Comparison of ENCODE assay signal across 8 cellular contexts in the genomic region with DNA sequence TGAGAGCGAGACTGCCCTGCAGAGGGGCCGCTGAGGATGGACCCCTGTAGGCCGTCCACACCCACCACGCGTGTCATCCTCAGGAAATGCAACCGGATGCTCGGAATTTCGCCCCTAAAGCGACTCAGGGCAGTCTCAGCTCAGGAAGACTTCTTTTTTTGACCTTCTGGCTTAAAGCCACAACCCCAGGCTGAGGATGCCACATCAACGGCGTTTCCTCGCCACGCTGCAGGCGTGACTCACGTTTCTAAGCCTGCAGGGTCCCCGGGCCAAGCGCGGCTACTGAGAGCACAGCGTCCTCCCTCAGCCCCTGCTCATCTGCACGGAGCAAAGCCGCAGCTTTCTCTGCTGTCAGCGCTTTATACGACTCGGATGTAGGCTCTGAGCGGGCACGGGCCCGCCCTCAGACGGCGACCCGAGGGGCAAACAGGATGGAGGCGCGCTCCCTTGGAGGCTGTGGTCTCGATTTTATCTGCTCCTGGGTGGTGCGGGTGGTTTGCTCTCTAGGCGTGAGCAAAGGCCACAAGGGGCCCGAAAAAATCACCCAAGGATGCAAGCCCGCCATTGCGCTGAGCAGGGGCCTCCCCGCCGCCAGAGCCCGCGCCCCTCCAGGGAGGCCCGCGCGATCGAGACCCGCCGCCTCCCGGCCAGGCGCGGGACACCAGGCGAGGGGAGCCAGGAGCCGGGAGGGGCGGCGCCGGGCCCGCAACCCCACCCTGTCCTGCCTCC. TPM values are rescaled to one million over a fixed set of nuclear protein-coding genes. Genes with fewer than 3 reads are reported as not detected.
DNase-seq lines count a peak whose midpoint lies in the region; ATAC-seq and TF ChIP-seq lines count a peak whose summit lies in the region.

No MANE protein-coding gene starts in this region.

- H3K36me3 ChIP-seq in naive thymus-derived CD4-positive, alpha-beta T cell (ENCODE audit: control insufficient read depth in 2 of 3, insufficient read depth in 3 of 3, low read length in 3 of 3), result no peaks in the 10 kb centered on the region

- H3K4me3 Mint-ChIP-seq in naive thymus-derived CD4-positive, alpha-beta T cell, result peak overlapping the region; percentile 78 to 89 (median 84)
- peak overlapping the region; percentile 83 to 95 for H3K4me3 Mint-ChIP-seq in stimulated activated naive B cell treated with anti-CD40 and anti-IgM and Interleukin-4, amounts not matched to agents 10 μg/mL and 1 μg/mL and 100 μg/mL, for 72 hours

- peaks cover 0 to 44% (median 0%) of the 10 kb centered on the region in 5 donors for H3K36me3 Mint-ChIP-seq in naive thymus-derived CD4-positive, alpha-beta T cell
- peaks cover 29 to 48% of the 10 kb centered on the region in 2 donors for H3K36me3 Mint-ChIP-seq in stimulated activated naive B cell treated with anti-CD40 and anti-IgM and Interleukin-4, amounts not matched to agents 10 μg/mL and 1 μg/mL and 100 μg/mL, for 72 hours

- H3K27me3 ChIP-seq in AG04450 (ENCODE audit: control insufficient read depth, insufficient read depth, low read length), result no peaks in the 10 kb centered on the region
- no peaks in the 10 kb centered on the region for H3K27me3 ChIP-seq in naive thymus-derived CD4-positive, alpha-beta T cell (ENCODE audit: control insufficient read depth in 2 of 2, insufficient read depth in 2 of 2, low read length in 2 of 2)

- peak overlapping the region; percentile 69 for H3K4me3 ChIP-seq in AG04450 (ENCODE audit: low read depth, low read length)
- H3K4me3 ChIP-seq in naive thymus-derived CD4-positive, alpha-beta T cell (ENCODE audit: low read length), result peak overlapping the region; percentile 59

- H3K4me1 Mint-ChIP-seq in naive thymus-derived CD4-positive, alpha-beta T cell, result peaks cover 23 to 59% (median 42%) of the 10 kb centered on the region in 7 donors
- H3K4me1 Mint-ChIP-seq in stimulated activated naive B cell treated with anti-CD40 and anti-IgM and Interleukin-4, amounts not matched to agents 10 μg/mL and 1 μg/mL and 100 μg/mL, for 72 hours, result peaks cover 33 to 63% of the 10 kb centered on the region in 2 donors

- peak; percentile 34; the same call in 1 of the 2 replicates for TF ChIP-seq CTCF in AG04450 (IDR thresholded peaks at IDR 0.05; ENCODE audit: low read depth, low read length)

- peaks cover 22 to 37% of the 10 kb centered on the region in 2 donors for H3K4me1 ChIP-seq in naive thymus-derived CD4-positive, alpha-beta T cell (ENCODE audit: control insufficient read depth in 2 of 2, insufficient read depth in 2 of 2, low read length in 2 of 2)

- CTCF ChIA-PET in AG04450 (lab: Charles Lee), result interaction anchor here (0.6 to 3.3 kb wide), 7 partner anchors 22 to 306 kb away, joined by 3 to 18 read pairs (median 4); no protein-coding TSS in a partner anchor
- CTCF ChIA-PET in naive thymus-derived CD4-positive, alpha-beta T cell (lab: Charles Lee), result interaction anchor here (0.7 to 1.4 kb wide), 4 partner anchors 9 to 108 kb away, joined by 3 to 9 read pairs (median 3); no protein-coding TSS in a partner anchor

- POLR2A ChIA-PET in AG04450 (lab: Yijun Ruan, JAX), result interaction anchor here (0.6 to 3.1 kb wide), 8 partner anchors 63 to 294 kb away, joined by 4 to 14 read pairs (median 4); a partner anchor contains a TSS
- POLR2A ChIA-PET in naive thymus-derived CD4-positive, alpha-beta T cell (lab: Charles Lee), result interaction anchor here (0.5 to 4.8 kb wide), 24 partner anchors 8 to 1596 kb away, joined by 3 to 50 read pairs (median 4); a partner anchor contains a TSS

- H3K9me3 ChIP-seq in AG04450 (ENCODE audit: control insufficient read depth, insufficient read depth, low read length), result no peaks in the 10 kb centered on the region
- no peaks in the 10 kb centered on the region for H3K9me3 ChIP-seq in naive thymus-derived CD4-positive, alpha-beta T cell (ENCODE audit: control insufficient read depth in 2 of 3, low read length in 3 of 3)

- H3K27me3 Mint-ChIP-seq in naive thymus-derived CD4-positive, alpha-beta T cell, result peaks cover 0 to 3% (median 0%) of the 10 kb centered on the region in 5 donors
- H3K27me3 Mint-ChIP-seq in stimulated activated naive B cell treated with anti-CD40 and anti-IgM and Interleukin-4, amounts not matched to agents 10 μg/mL and 1 μg/mL and 100 μg/mL, for 72 hours, result peaks cover 0 to 6% of the 10 kb centered on the region in 2 donors

- DNase-seq in AG04450 (ENCODE audit: low read depth, low spot score) (peak; percentile 33), activated T-cell treated with anti-CD3 and anti-CD28 coated beads for 48 hours (ENCODE audit: low read depth) (peak; percentile 79)
- DNase-seq in NK-92 treated with Interleukin-12 subunit alpha and Interleukin-12 subunit beta, amount 100 ng/mL, for 24 hours (lab: John Stamatoyannopoulos, UW), result peak; percentile 89
- peak; percentile 68 to 89 (median 84) for DNase-seq in naive thymus-derived CD4-positive, alpha-beta T cell
- DNase-seq in stimulated activated naive B cell treated with anti-CD40 and anti-IgM and Interleukin-4, amounts not matched to agents 10 μg/mL and 1 μg/mL and 100 μg/mL, for 72 hours, result peak; percentile 59

- H3K27ac ChIP-seq in AG04450 (ENCODE audit: low read depth, low read length), result peak overlapping the region; percentile 92
- H3K27ac ChIP-seq in naive thymus-derived CD4-positive, alpha-beta T cell (ENCODE audit: low read depth, low read length), result peak overlapping the region; percentile 78

- ATAC-seq in GM18867 (IDR thresholded peaks at IDR 0.05; ENCODE audit: unreplicated experiment) (peak; percentile 27), HG03095 (IDR thresholded peaks at IDR 0.05; ENCODE audit: unreplicated experiment) (peak; percentile 41), esophagus mucosa (peak; percentile 24)
- peak; percentile 51 for ATAC-seq in naive thymus-derived CD4-positive, alpha-beta T cell
- ATAC-seq in stimulated activated naive B cell treated with anti-CD40 and anti-IgM and Interleukin-4, amounts not matched to agents 10 μg/mL and 1 μg/mL and 100 μg/mL, for 72 hours (replicated peaks), result peak; percentile 25 to 45

- H3K27ac Mint-ChIP-seq in naive thymus-derived CD4-positive, alpha-beta T cell, result peak overlapping the region; percentile 83 to 96 (median 90)
- peak overlapping the region; percentile 95 for H3K27ac Mint-ChIP-seq in stimulated activated naive B cell treated with anti-CD40 and anti-IgM and Interleukin-4, amounts not matched to agents 10 μg/mL and 1 μg/mL and 100 μg/mL, for 72 hours

- intact Hi-C loops in naive thymus-derived CD4-positive, alpha-beta T cell (cut with micrococcal nuclease), result loop anchor here (1.0 to 5.0 kb wide), 12 partner anchors 11 to 1841 kb away; a partner anchor contains a TSS

- H3K9me3 Mint-ChIP-seq in naive thymus-derived CD4-positive, alpha-beta T cell, result peaks cover 0 to 6% (median 0%) of the 10 kb centered on the region in 11 donors
- H3K9me3 Mint-ChIP-seq in stimulated activated naive B cell treated with anti-CD40 and anti-IgM and Interleukin-4, amounts not matched to agents 10 μg/mL and 1 μg/mL and 100 μg/mL, for 72 hours, result peaks cover 4 to 5% of the 10 kb centered on the region in 2 donors

RNA-seq across cellular contexts. Expression of a gene that starts 0.7 kb away (rescaled TPM):
- 26.5 and 29.4 TPM in 2 replicates for polyA plus RNA-seq in AG04450 (2011; rRNA removed)
- 22.4 and 24.6 TPM in 2 replicates for polyA minus RNA-seq in AG04450 (2011; rRNA and poly(A)+ RNA removed)
- total RNA-seq in esophagus mucosa, result 53.5 TPM
- 10 to 100 TPM; 43.6 to 70.0 (median 46.5) TPM for total RNA-seq in naive thymus-derived CD4-positive, alpha-beta T cell
- 10 to 100 TPM; 22.2 to 33.2 TPM for polyA plus RNA-seq in naive thymus-derived CD4-positive, alpha-beta T cell

Comparison
In these comparisons a context has a peak if more than half of its experiments do, and no peak if none do; other contexts are left out.
1. Peak in every context shown above with its lines: DNase-seq, ATAC-seq, H3K4me3 ChIP-seq and H3K27ac ChIP-seq.
2. DNase-seq: peak in every context shown above with its lines; median percentile 89 in NK-92 treated with Interleukin-12 subunit alpha and Interleukin-12 subunit beta, amount 100 ng/mL, for 24 hours; 84 in naive thymus-derived CD4-positive, alpha-beta T cell; 79 in activated T-cell treated with anti-CD3 and anti-CD28 coated beads for 48 hours; 59 in stimulated activated naive B cell treated with anti-CD40 and anti-IgM and Interleukin-4, amounts not matched to agents 10 μg/mL and 1 μg/mL and 100 μg/mL, for 72 hours; 33 in AG04450.